In the genomic region with DNA sequence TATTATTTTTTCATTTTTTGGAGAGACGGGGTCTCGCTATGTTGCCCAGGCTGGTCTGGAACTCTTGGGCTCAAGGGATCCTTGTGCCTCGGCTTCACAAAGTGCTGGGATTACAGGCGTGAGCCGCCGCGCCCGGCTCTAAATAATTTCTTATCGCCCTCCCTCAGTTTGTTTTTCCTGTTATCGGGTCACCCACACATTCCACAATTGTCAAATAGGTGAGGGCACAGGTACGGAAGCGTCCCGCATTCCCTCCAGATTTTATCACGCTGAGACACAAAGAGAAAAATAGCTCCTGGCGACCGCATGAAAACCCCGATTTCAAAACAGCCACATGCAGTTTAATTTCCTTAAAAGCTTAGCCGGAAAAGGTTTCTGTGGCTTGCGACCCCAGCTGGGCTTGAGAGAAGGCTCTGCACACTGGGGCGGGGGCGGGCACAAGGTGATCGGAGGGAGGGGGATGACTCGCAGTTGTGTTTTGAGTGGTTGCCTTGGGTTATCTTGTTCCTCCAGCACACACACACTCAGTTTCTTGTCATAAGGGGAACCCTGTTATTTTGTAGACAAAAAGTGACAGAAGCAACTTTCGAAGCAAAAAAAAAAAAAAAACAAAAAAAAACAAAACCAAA, we compare ENCODE assay signal across 8 cellular contexts. TPM values are rescaled to one million over a fixed set of nuclear protein-coding genes. Genes with fewer than 3 reads are reported as not detected.
DNase-seq lines count a peak whose midpoint lies in the region; ATAC-seq, FAIRE-seq and TF ChIP-seq lines count a peak whose summit lies in the region.

No MANE protein-coding gene starts in this region.

- H3K9me3 ChIP-seq in A549, result no peaks in the 10 kb centered on the region

- FAIRE-seq in A549 (lab: Jason Lieb, UNC), result no peak

- TF ChIP-seq RAD21 in A549 (conservative IDR thresholded peaks at IDR 0.05 in 1 of 2, IDR thresholded peaks at IDR 0.05 in 1 of 2), result no peak

- WGBS in A549 (ENCODE audit: missing lambda C conversion rate), result 9% methylated on average over 22 of the region's 24 CpGs

- H3K27ac ChIP-seq in A549, result peak overlapping the region; percentile 71 to 86

- peak overlapping the region; percentile 70 for H3K4me3 ChIP-seq in A549
- peak overlapping the region; percentile 46 for H3K4me3 ChIP-seq in astrocyte of the spinal cord (ENCODE audit: low read depth, low read length)

- intact Hi-C loops in left colon (cut with DNase I, micrococcal nuclease), result loop anchor here in 1 of 2 donors (10.0 kb wide), 1 partner anchor 142 kb away; no protein-coding TSS in a partner anchor

- CTCF ChIA-PET in A549 (lab: Yijun Ruan, JAX), result interaction anchor here (0.6 to 6.3 kb wide), 27 partner anchors 8 to 521 kb away, joined by 3 to 54 read pairs (median 5); no protein-coding TSS in a partner anchor

- ATAC-seq in A549, result peak in 1 of 2 experiments; percentile 39; a peak in 3 of 6 replicates
- peak; percentile 49 for ATAC-seq in GM19395 (IDR thresholded peaks at IDR 0.05; ENCODE audit: unreplicated experiment)
- ATAC-seq in HG03460 (IDR thresholded peaks at IDR 0.05; ENCODE audit: unreplicated experiment), result peak; percentile 39
- ATAC-seq in left colon, result peak; percentile 13

- H3K4me2 ChIP-seq in A549, result peak overlapping the region; percentile 90

- POLR2A ChIA-PET in A549 (lab: Yijun Ruan, JAX), result no interaction called here

- no peak for TF ChIP-seq POLR2A in A549 (IDR thresholded peaks at IDR 0.05; ENCODE audit: low read length)

- no peak for TF ChIP-seq EP300 in A549 (IDR thresholded peaks at IDR 0.05)

- no peak for TF ChIP-seq CTCF in A549 (IDR thresholded peaks at IDR 0.05)
- no peak for TF ChIP-seq CTCF in astrocyte of the spinal cord (IDR thresholded peaks at IDR 0.05; ENCODE audit: low read depth, low read length)

- DNase-seq in A549 (ENCODE audit: low read depth in 1 of 2, low spot score in 1 of 2) (peak; percentile 21 to 46), T-helper 22 cell (ENCODE audit: low read depth) (peak; percentile 87), astrocyte of the spinal cord (ENCODE audit: low read depth, low spot score) (peak; percentile 13), left colon (peak; percentile 55 to 63), DMS79 treated with DMSO at 0.1 percent for 48 hours (lab: John Stamatoyannopoulos, UW) (no peak)
- DNase-seq in stimulated activated CD4-positive, alpha-beta T cell treated with anti-CD3 and anti-CD28 coated beads, Interleukin-4, amount 100 ng/mL, for 4 hours, result peak; percentile 67 to 76

- in situ Hi-C loops in astrocyte of the spinal cord (cut with HindIII; ENCODE audit: low sequenced_read_pairs), result no loop called here

- peaks cover 10% of the 10 kb centered on the region; the same call in 2 of the 3 replicates for H3K4me1 ChIP-seq in A549

TF ChIP-seq in A549, 52 proteins besides CTCF, POLR2A, EP300 and RAD21:
- TF ChIP-seq SREBF2 (IDR thresholded peaks at IDR 0.05) (no peak), KDM5A (IDR thresholded peaks at IDR 0.05) (no peak), HOXB5 (CRISPR knock-in tag; IDR thresholded peaks at IDR 0.05) (no peak), ZSCAN20 (CRISPR knock-in tag; IDR thresholded peaks at IDR 0.05) (no peak), GATA3 (IDR thresholded peaks at IDR 0.05; ENCODE audit: borderline replicate concordance) (no peak), CEBPB (IDR thresholded peaks at IDR 0.05) (no peak), PHF8 (IDR thresholded peaks at IDR 0.05; ENCODE audit: borderline replicate concordance, low read depth) (no peak), FOXS1 (CRISPR knock-in tag; IDR thresholded peaks at IDR 0.05) (no peak), ESRRA (IDR thresholded peaks at IDR 0.05; ENCODE audit: borderline replicate concordance, low read length) (no peak), HEYL (CRISPR knock-in tag; IDR thresholded peaks at IDR 0.05) (no peak), ZFP36 (IDR thresholded peaks at IDR 0.05; ENCODE audit: borderline replicate concordance, partially characterized antibody) (no peak), SMC3 (IDR thresholded peaks at IDR 0.05) (no peak), HDAC2 (IDR thresholded peaks at IDR 0.05) (no peak), MYC (IDR thresholded peaks at IDR 0.05; ENCODE audit: borderline replicate concordance, low read length) (no peak)
- TF ChIP-seq, protein P1, sequence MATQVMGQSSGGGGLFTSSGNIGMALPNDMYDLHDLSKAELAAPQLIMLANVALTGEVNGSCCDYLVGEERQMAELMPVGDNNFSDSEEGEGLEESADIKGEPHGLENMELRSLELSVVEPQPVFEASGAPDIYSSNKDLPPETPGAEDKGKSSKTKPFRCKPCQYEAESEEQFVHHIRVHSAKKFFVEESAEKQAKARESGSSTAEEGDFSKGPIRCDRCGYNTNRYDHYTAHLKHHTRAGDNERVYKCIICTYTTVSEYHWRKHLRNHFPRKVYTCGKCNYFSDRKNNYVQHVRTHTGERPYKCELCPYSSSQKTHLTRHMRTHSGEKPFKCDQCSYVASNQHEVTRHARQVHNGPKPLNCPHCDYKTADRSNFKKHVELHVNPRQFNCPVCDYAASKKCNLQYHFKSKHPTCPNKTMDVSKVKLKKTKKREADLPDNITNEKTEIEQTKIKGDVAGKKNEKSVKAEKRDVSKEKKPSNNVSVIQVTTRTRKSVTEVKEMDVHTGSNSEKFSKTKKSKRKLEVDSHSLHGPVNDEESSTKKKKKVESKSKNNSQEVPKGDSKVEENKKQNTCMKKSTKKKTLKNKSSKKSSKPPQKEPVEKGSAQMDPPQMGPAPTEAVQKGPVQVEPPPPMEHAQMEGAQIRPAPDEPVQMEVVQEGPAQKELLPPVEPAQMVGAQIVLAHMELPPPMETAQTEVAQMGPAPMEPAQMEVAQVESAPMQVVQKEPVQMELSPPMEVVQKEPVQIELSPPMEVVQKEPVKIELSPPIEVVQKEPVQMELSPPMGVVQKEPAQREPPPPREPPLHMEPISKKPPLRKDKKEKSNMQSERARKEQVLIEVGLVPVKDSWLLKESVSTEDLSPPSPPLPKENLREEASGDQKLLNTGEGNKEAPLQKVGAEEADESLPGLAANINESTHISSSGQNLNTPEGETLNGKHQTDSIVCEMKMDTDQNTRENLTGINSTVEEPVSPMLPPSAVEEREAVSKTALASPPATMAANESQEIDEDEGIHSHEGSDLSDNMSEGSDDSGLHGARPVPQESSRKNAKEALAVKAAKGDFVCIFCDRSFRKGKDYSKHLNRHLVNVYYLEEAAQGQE (IDR thresholded peaks at IDR 0.05), result no peak
- TF ChIP-seq, protein P2, sequence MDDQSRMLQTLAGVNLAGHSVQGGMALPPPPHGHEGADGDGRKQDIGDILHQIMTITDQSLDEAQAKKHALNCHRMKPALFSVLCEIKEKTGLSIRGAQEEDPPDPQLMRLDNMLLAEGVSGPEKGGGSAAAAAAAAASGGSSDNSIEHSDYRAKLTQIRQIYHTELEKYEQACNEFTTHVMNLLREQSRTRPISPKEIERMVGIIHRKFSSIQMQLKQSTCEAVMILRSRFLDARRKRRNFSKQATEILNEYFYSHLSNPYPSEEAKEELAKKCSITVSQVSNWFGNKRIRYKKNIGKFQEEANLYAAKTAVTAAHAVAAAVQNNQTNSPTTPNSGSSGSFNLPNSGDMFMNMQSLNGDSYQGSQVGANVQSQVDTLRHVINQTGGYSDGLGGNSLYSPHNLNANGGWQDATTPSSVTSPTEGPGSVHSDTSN (IDR thresholded peaks at IDR 0.05), result no peak

RNA-seq across cellular contexts. Expression of a gene that starts 0.7 kb away (rescaled TPM):
- polyA plus RNA-seq in A549 (2011; rRNA removed) (8.8 and 10.1 TPM in 2 replicates), A549 (2017; fragmentation: RNase III; extraction: RNeasy Plus Mini Kit Qiagen cat#74134 plus additional on column Dnase treatment) (3.1 to 5.3 TPM (median 4.9 TPM) in 3 replicates)
- 0.53 and 0.54 TPM in 2 replicates for polyA plus RNA-seq in A549 (2012; cell fraction: cytosol; rRNA removed)
- 0.49 and 0.72 TPM in 2 replicates for polyA plus RNA-seq in A549 (2012; cell fraction: nucleus; rRNA removed)
- 9.6 and 11.1 TPM in 2 replicates for polyA minus RNA-seq in A549 (2011; rRNA and poly(A)+ RNA removed)
- 100 to 1,000 TPM; 104 to 123 TPM for total RNA-seq in left colon
